ENCODE assay signal across 1 cellular context in genomic region chr14:68569970-68570409, GRCh38.
A peak's percentile ranks its signal among the peaks of the same experiment; 100 is the strongest.
TF ChIP-seq lines count a peak whose summit lies in the region.

No MANE protein-coding gene starts in this region.

TF ChIP-seq in HepG2, 621 proteins besides CTCF, POLR2A, EP300 and RAD21 (continued from another document):
- TF ChIP-seq SP4 (CRISPR knock-in tag; IDR thresholded peaks at IDR 0.05), result no peak
- TF ChIP-seq ZNF354B (CRISPR knock-in tag; IDR thresholded peaks at IDR 0.05), result no peak
- TF ChIP-seq SOX5 (CRISPR knock-in tag; IDR thresholded peaks at IDR 0.05; ENCODE audit: borderline replicate concordance), result peak; percentile 68; the same call in 1 of the 2 replicates
- TF ChIP-seq SPEN (CRISPR knock-in tag; IDR thresholded peaks at IDR 0.05; ENCODE audit: low read depth), result no peak
- TF ChIP-seq GPBP1L1 (CRISPR knock-in tag; IDR thresholded peaks at IDR 0.05), result no peak
- no peak for TF ChIP-seq RBFOX2 (IDR thresholded peaks at IDR 0.05; ENCODE audit: low read depth, low read length)
- no peak for TF ChIP-seq ZNF383 (CRISPR knock-in tag; IDR thresholded peaks at IDR 0.05; ENCODE audit: borderline replicate concordance)
- TF ChIP-seq KLF15 (CRISPR knock-in tag; IDR thresholded peaks at IDR 0.05; ENCODE audit: borderline replicate concordance), result no peak
- TF ChIP-seq FOXA1 (IDR thresholded peaks at IDR 0.05), result no peak
- peak; percentile 68 for TF ChIP-seq FOXA1 (CRISPR knock-in tag; IDR thresholded peaks at IDR 0.05)
- TF ChIP-seq HNF1B (CRISPR knock-in tag; IDR thresholded peaks at IDR 0.05), result no peak
- no peak for TF ChIP-seq TBX3 (IDR thresholded peaks at IDR 0.05; ENCODE audit: borderline replicate concordance)
- TF ChIP-seq ZNF7 (CRISPR knock-in tag; IDR thresholded peaks at IDR 0.05), result no peak
- TF ChIP-seq IRF1 (CRISPR knock-in tag; IDR thresholded peaks at IDR 0.05; ENCODE audit: low read depth), result no peak
- no peak for TF ChIP-seq ZNF788 (CRISPR knock-in tag; IDR thresholded peaks at IDR 0.05; ENCODE audit: borderline replicate concordance)
- TF ChIP-seq ZNF605 (CRISPR knock-in tag; IDR thresholded peaks at IDR 0.05), result no peak
- TF ChIP-seq ZNF580 (CRISPR knock-in tag; IDR thresholded peaks at IDR 0.05; ENCODE audit: borderline replicate concordance, low read depth), result no peak
TF ChIP-seq in HepG2: peak in this region for 19.
